In genomic region chr2:206176128-206176527, GRCh38 we compare ENCODE assay signal across 17 cellular contexts.
"Had no signal": no experiment of that assay in that cellular context is flagged by ENCODE, and none has a peak within 500 bp of the region (broad histone marks: within the 10 kb centered on the region; RNA-seq: fewer than 3 reads in every experiment).

No MANE protein-coding gene starts in this region.

- H3K4me3 ChIP-seq: adrenal gland, body of pancreas, gastroesophageal sphincter, heart left ventricle, lower lobe of right lung, thyroid gland, upper lobe of right lung had no signal

- DNase-seq: activated CD4-positive, alpha-beta T cell treated with anti-CD3 and anti-CD28 coated beads, Interleukin-2, amount 50 U/mL, for 1 hour; activated CD8-positive, alpha-beta T cell treated with anti-CD3 and anti-CD28 coated beads, Interleukin-2, amount 10 ng/mL, durations not matched to agents 7 days and 5 days; adrenal gland; body of pancreas; effector memory CD4-positive, alpha-beta T cell; heart left ventricle; lower lobe of right lung; natural killer cell; stimulated activated CD4-positive, alpha-beta T cell treated with anti-CD3 and anti-CD28 coated beads, Interleukin-4, amount 100 ng/mL, for 24 hours; stimulated activated naive CD4-positive, alpha-beta T cell treated with Interleukin-2 at 50 U/mL for 16 hours; T-cell; thyroid gland; upper lobe of right lung had no signal

- ATAC-seq: activated CD4-positive, CD25-positive, alpha-beta regulatory T cell treated with anti-CD3 and anti-CD28 coated beads, Interleukin-2, amount 50 U/mL, for 24 hours; activated CD8-positive, alpha-beta T cell treated with anti-CD3 and anti-CD28 coated beads, Interleukin-2, amount 10 ng/mL, durations not matched to agents 7 days and 5 days; activated T-helper 17 cell treated with anti-CD3 and anti-CD28 coated beads, Interleukin-2, amount 50 U/mL, for 72 hours; body of pancreas; gastroesophageal sphincter; lower lobe of right lung; natural killer cell; SK-N-SH treated with all-trans-retinoic acid at 6 μM for 48 hours; T-cell; upper lobe of right lung had no signal
